15 cellular contexts compared by ENCODE assay signal in the genomic region with DNA sequence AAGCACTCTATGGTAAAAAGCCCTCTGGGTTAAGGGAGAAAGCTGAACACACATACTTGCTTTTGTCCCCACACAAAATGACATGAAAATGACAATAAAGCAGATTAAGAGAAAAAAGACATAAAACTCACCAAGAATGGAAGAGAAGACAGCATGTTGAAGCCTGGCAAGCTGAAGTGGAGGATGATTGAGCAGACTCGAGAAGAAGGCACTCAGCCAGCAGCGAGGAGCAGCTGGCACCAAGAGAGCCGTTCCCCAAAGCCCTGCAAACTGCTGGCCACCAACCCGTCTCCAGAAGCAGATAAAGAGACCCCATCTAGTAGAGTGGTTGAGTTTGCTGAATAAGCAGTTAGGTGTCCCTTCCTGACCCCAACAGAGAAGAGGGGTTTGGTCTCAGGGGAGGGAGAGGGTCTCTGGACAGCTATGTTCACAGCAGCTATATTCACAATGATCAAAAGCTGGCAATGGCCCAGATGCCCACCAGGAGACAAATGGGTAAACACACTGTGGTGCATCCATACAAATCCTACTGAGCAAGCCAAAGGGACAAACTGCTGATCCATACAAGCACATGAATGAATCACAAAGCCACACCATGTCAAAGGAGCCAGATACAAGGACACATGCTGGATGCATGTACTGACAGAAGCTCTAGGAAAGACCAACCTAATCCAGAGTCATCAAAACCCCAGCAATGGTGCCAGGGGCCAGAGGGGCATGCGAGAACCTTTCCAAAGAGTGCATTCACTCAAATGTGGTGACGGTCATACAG. TPM values are rescaled to one million over a fixed set of nuclear protein-coding genes. Genes with fewer than 3 reads are reported as not detected.
DNase-seq lines count a peak whose midpoint lies in the region; ATAC-seq and TF ChIP-seq lines count a peak whose summit lies in the region.
"Had no signal": no experiment of that assay in that cellular context is flagged by ENCODE, and none has a peak within 500 bp of the region (broad histone marks: within the 10 kb centered on the region; RNA-seq: fewer than 3 reads in every experiment).

No MANE protein-coding gene starts in this region.

- H3K27me3 ChIP-seq in SK-N-SH (ENCODE audit: insufficient read depth) = no peaks in the 10 kb centered on the region
- H3K27me3 ChIP-seq in smooth muscle cell (ENCODE audit: low read depth) = no peaks in the 10 kb centered on the region
- H3K27me3 ChIP-seq in Karpas-422 (ENCODE audit: low read length) = no peaks in the 10 kb centered on the region
- H3K27me3 ChIP-seq: left lung, tibial artery had no signal

- peaks cover 6% of the 10 kb centered on the region for H3K4me1 Mint-ChIP-seq in activated CD4-positive, alpha-beta T cell treated with anti-CD3 and anti-CD28 coated beads, Interleukin-2, amount 10 ng/mL, durations not matched to agents 7 days and 5 days
- peaks cover 5% of the 10 kb centered on the region for H3K4me1 Mint-ChIP-seq in activated CD4-positive, alpha-beta T cell treated with anti-CD3 and anti-CD28 coated beads, Interleukin-2, amount 10 ng/mL, durations not matched to agents 24 days and 14 days

- H3F3A ChIP-seq in SK-N-SH (replicated peaks; ENCODE audit: insufficient read depth) = peaks cover 3% of the 10 kb centered on the region
- no peaks in the 10 kb centered on the region for H3F3A ChIP-seq in smooth muscle cell (ENCODE audit: low read depth)

- 90% methylated on average over 6 of the region's 6 CpGs for WGBS in SK-N-SH (ENCODE audit: low lambda C conversion rate)
- WGBS in smooth muscle cell (ENCODE audit: low lambda C conversion rate) = 90% methylated on average over 6 of the region's 6 CpGs

- H3K27ac Mint-ChIP-seq in activated CD4-positive, alpha-beta T cell treated with anti-CD3 and anti-CD28 coated beads, Interleukin-2, amount 10 ng/mL, durations not matched to agents 7 days and 5 days = peak overlapping the region; percentile 1
- H3K27ac Mint-ChIP-seq in activated CD4-positive, alpha-beta T cell treated with anti-CD3 and anti-CD28 coated beads, Interleukin-2, amount 10 ng/mL, durations not matched to agents 24 days and 14 days = no peak overlapping the region

- H3K9me2 ChIP-seq in SK-N-SH = no peaks in the 10 kb centered on the region
- H3K9me2 ChIP-seq in Karpas-422 (replicated peaks; ENCODE audit: insufficient read depth, low read length) = no peaks in the 10 kb centered on the region
- H3K9me2 ChIP-seq in OCI-LY7 (ENCODE audit: insufficient read depth, low read length) = no peaks in the 10 kb centered on the region

- CTCF ChIA-PET in activated CD4-positive, alpha-beta T cell treated with anti-CD3 and anti-CD28 coated beads, Interleukin-2, amount 10 ng/mL, durations not matched to agents 7 days and 5 days (lab: Charles Lee) = no interaction called here
- CTCF ChIA-PET in SK-N-SH (lab: Yijun Ruan, JAX) = no interaction called here
- CTCF ChIA-PET in OCI-LY7 (lab: Charles Lee; ENCODE audit: unreplicated experiment) = no interaction called here

- ATAC-seq in left ventricle myocardium superior = peak; percentile 59
- ATAC-seq: activated CD4-positive, CD25-positive, alpha-beta regulatory T cell treated with anti-CD3 and anti-CD28 coated beads, Interleukin-2, amount 50 U/mL, for 24 hours; left lung had no signal

- H3K36me3 ChIP-seq in SK-N-SH (replicated peaks in 1 of 2; ENCODE audit: control insufficient read depth in 1 of 2, insufficient read depth in 2 of 2, low read length in 1 of 2) (peaks cover 49 to 51% of the 10 kb centered on the region in 2 experiments), smooth muscle cell (ENCODE audit: low read depth) (peaks cover 13% of the 10 kb centered on the region), Karpas-422 (ENCODE audit: insufficient read depth, low read length) (peaks cover 38% of the 10 kb centered on the region; the same call in 1 of the 2 replicates), OCI-LY7 (ENCODE audit: insufficient read depth, low read length) (peaks cover 93% of the 10 kb centered on the region)

- TF ChIP-seq EP300 in SK-N-SH (IDR thresholded peaks at IDR 0.05; ENCODE audit: borderline replicate concordance in 1 of 2, low read depth in 1 of 2, low read length in 1 of 2) = no peak

- H3K27ac ChIP-seq in SK-N-SH (ENCODE audit: low read depth in 2 of 2, low read length in 1 of 2) = peak overlapping the region; percentile 18 to 61
- peak overlapping the region; percentile 37 for H3K27ac ChIP-seq in smooth muscle cell (ENCODE audit: low read depth)
- no peak overlapping the region for H3K27ac ChIP-seq in Karpas-422 (ENCODE audit: low read length)
- H3K27ac ChIP-seq in OCI-LY7 (ENCODE audit: low read depth, low read length, poor library complexity, severe bottlenecking) = no peak overlapping the region
- H3K27ac ChIP-seq: HL-60, left lung, tibial artery had no signal

- H3K4me2 ChIP-seq in SK-N-SH (peak overlapping the region; percentile 48), smooth muscle cell (peak overlapping the region; percentile 4), Karpas-422 (ENCODE audit: low read depth, low read length, poor library complexity, severe bottlenecking) (no peak overlapping the region), OCI-LY7 (ENCODE audit: low read length) (no peak overlapping the region)

- TF ChIP-seq RAD21 in SK-N-SH (IDR thresholded peaks at IDR 0.05; ENCODE audit: low read length) = no peak

- no peaks in the 10 kb centered on the region for H3K9me3 ChIP-seq in SK-N-SH
- no peaks in the 10 kb centered on the region for H3K9me3 ChIP-seq in smooth muscle cell (replicated peaks; ENCODE audit: low read depth)
- no peaks in the 10 kb centered on the region for H3K9me3 ChIP-seq in Karpas-422 (ENCODE audit: low read length)
- H3K9me3 ChIP-seq in OCI-LY7 (ENCODE audit: low read length) = no peaks in the 10 kb centered on the region
- H3K9me3 ChIP-seq: left lung, tibial artery had no signal

- intact Hi-C loops in activated CD4-positive, alpha-beta T cell treated with anti-CD3 and anti-CD28 coated beads, Interleukin-2, amount 10 ng/mL, durations not matched to agents 24 days and 14 days (cut with micrococcal nuclease) = no loop called here
- intact Hi-C loops in left ventricle myocardium superior (cut with micrococcal nuclease) (no loop called here), OCI-LY7 (cut with micrococcal nuclease; ENCODE audit: unreplicated experiment) (no loop called here)

- no TSS peak for BruUV-seq in OCI-LY7 (replicated peaks; lab: Mats Ljungman, UMichigan)

- H2AFZ ChIP-seq in SK-N-SH (ENCODE audit: low read depth) = no peak overlapping the region
- H2AFZ ChIP-seq in smooth muscle cell (ENCODE audit: low read depth) = no peak overlapping the region
- no peak overlapping the region for H2AFZ ChIP-seq in Karpas-422 (ENCODE audit: low read length)
- no peak overlapping the region for H2AFZ ChIP-seq in OCI-LY7 (ENCODE audit: low read length)

- H3K79me2 ChIP-seq in SK-N-SH (ENCODE audit: insufficient read depth) = peaks cover 92% of the 10 kb centered on the region
- H3K79me2 ChIP-seq in smooth muscle cell (ENCODE audit: low read depth) = peaks cover 66% of the 10 kb centered on the region
- H3K79me2 ChIP-seq in Karpas-422 (ENCODE audit: low read length) = peaks cover 87% of the 10 kb centered on the region
- peaks cover 47% of the 10 kb centered on the region for H3K79me2 ChIP-seq in OCI-LY7 (ENCODE audit: insufficient read depth, low read depth, low read length)

- peaks cover 11 to 12% of the 10 kb centered on the region in 2 experiments; a peak in 2 of 4 replicates for H3K4me1 ChIP-seq in SK-N-SH (ENCODE audit: control insufficient read depth in 1 of 2, insufficient read depth in 2 of 2, low read depth in 1 of 2, low read length in 1 of 2)
- no peaks in the 10 kb centered on the region for H3K4me1 ChIP-seq in smooth muscle cell (ENCODE audit: low read depth)
- H3K4me1 ChIP-seq in Karpas-422 (ENCODE audit: low read length) = peaks cover 14% of the 10 kb centered on the region
- no peaks in the 10 kb centered on the region for H3K4me1 ChIP-seq in OCI-LY7 (ENCODE audit: insufficient read depth, low read length, poor library complexity, severe bottlenecking)
- H3K4me1 ChIP-seq: left lung had no signal

- peaks cover 46% of the 10 kb centered on the region for H3K36me3 Mint-ChIP-seq in activated CD4-positive, alpha-beta T cell treated with anti-CD3 and anti-CD28 coated beads, Interleukin-2, amount 10 ng/mL, durations not matched to agents 7 days and 5 days (ENCODE audit: low read depth)
- peaks cover 61% of the 10 kb centered on the region for H3K36me3 Mint-ChIP-seq in activated CD4-positive, alpha-beta T cell treated with anti-CD3 and anti-CD28 coated beads, Interleukin-2, amount 10 ng/mL, durations not matched to agents 24 days and 14 days (ENCODE audit: low read depth)

- H3K9me3 Mint-ChIP-seq in activated CD4-positive, alpha-beta T cell treated with anti-CD3 and anti-CD28 coated beads, Interleukin-2, amount 10 ng/mL, durations not matched to agents 7 days and 5 days = no peaks in the 10 kb centered on the region
- no peaks in the 10 kb centered on the region for H3K9me3 Mint-ChIP-seq in activated CD4-positive, alpha-beta T cell treated with anti-CD3 and anti-CD28 coated beads, Interleukin-2, amount 10 ng/mL, durations not matched to agents 24 days and 14 days

- no peaks in the 10 kb centered on the region for H3K27me3 Mint-ChIP-seq in activated CD4-positive, alpha-beta T cell treated with anti-CD3 and anti-CD28 coated beads, Interleukin-2, amount 10 ng/mL, durations not matched to agents 7 days and 5 days
- no peaks in the 10 kb centered on the region for H3K27me3 Mint-ChIP-seq in activated CD4-positive, alpha-beta T cell treated with anti-CD3 and anti-CD28 coated beads, Interleukin-2, amount 10 ng/mL, durations not matched to agents 24 days and 14 days

- H3K4me3 ChIP-seq in SK-N-SH (ENCODE audit: low read depth in 2 of 2, low read length in 1 of 2) (no peak overlapping the region), smooth muscle cell (no peak overlapping the region), Karpas-422 (ENCODE audit: low read length) (no peak overlapping the region), OCI-LY7 (ENCODE audit: low read depth, low read length, poor library complexity, severe bottlenecking) (no peak overlapping the region)
- H3K4me3 ChIP-seq: left lung, tibial artery had no signal

- POLR2A ChIA-PET in activated CD4-positive, alpha-beta T cell treated with anti-CD3 and anti-CD28 coated beads, Interleukin-2, amount 10 ng/mL, durations not matched to agents 7 days and 5 days (lab: Charles Lee) = no interaction called here
- POLR2A ChIA-PET in SK-N-SH (lab: Yijun Ruan, JAX) = no interaction called here
- POLR2A ChIA-PET in OCI-LY7 (lab: Charles Lee) = no interaction called here

- H3K9ac ChIP-seq in SK-N-SH (no peak overlapping the region), smooth muscle cell (ENCODE audit: low read depth) (no peak overlapping the region), Karpas-422 (ENCODE audit: low read length) (no peak overlapping the region)

- H3K4me3 Mint-ChIP-seq in activated CD4-positive, alpha-beta T cell treated with anti-CD3 and anti-CD28 coated beads, Interleukin-2, amount 10 ng/mL, durations not matched to agents 7 days and 5 days = no peak overlapping the region
- H3K4me3 Mint-ChIP-seq in activated CD4-positive, alpha-beta T cell treated with anti-CD3 and anti-CD28 coated beads, Interleukin-2, amount 10 ng/mL, durations not matched to agents 24 days and 14 days = no peak overlapping the region

- peaks cover 86% of the 10 kb centered on the region for H4K20me1 ChIP-seq in SK-N-SH (ENCODE audit: insufficient read depth)
- peaks cover 100% of the 10 kb centered on the region for H4K20me1 ChIP-seq in smooth muscle cell (ENCODE audit: low read depth)
- H4K20me1 ChIP-seq in Karpas-422 (ENCODE audit: insufficient read depth, low read depth, low read length) = peaks cover 55% of the 10 kb centered on the region
- H4K20me1 ChIP-seq in OCI-LY7 (ENCODE audit: insufficient read depth, low read length) = peaks cover 8% of the 10 kb centered on the region

- no peak for DNase-seq in activated CD4-positive, alpha-beta T cell treated with anti-CD3 and anti-CD28 coated beads, Interleukin-2, amount 10 ng/mL, durations not matched to agents 7 days and 5 days
- no peak for DNase-seq in activated CD4-positive, alpha-beta T cell treated with anti-CD3 and anti-CD28 coated beads, Interleukin-2, amount 10 ng/mL, durations not matched to agents 24 days and 14 days
- DNase-seq in SK-N-SH = no peak
- DNase-seq in left ventricle myocardium superior = no peak
- DNase-seq in smooth muscle cell (lab: John Stamatoyannopoulos, UW; ENCODE audit: unreplicated experiment) = no peak
- no peak for DNase-seq in Karpas-422
- DNase-seq in T1000 (lab: John Stamatoyannopoulos, UW) = no peak
- no peak for DNase-seq in OCI-LY7 (ENCODE audit: low spot score)
- DNase-seq: activated effector memory CD4-positive, alpha-beta T cell treated with Interleukin-2 at 50 U/mL for 16 hours; DND-41; NCI-H510A; tibial artery had no signal

- no peak for TF ChIP-seq CTCF in SK-N-SH (IDR thresholded peaks at IDR 0.05)
- no peak for TF ChIP-seq CTCF in smooth muscle cell (IDR thresholded peaks at IDR 0.05; ENCODE audit: borderline replicate concordance, insufficient read depth, poor library complexity, severe bottlenecking)
- TF ChIP-seq CTCF in OCI-LY7 (conservative IDR thresholded peaks at IDR 0.05; ENCODE audit: low read length) = no peak

RNA-seq across cellular contexts. Expression of a gene that starts 36.9 kb away (rescaled TPM):
- 10 to 100 TPM; 52.7 to 53.3 TPM for total RNA-seq in activated CD4-positive, alpha-beta T cell treated with anti-CD3 and anti-CD28 coated beads, Interleukin-2, amount 10 ng/mL, durations not matched to agents 7 days and 5 days
- 82.3 and 85.6 TPM in 2 replicates for total RNA-seq in activated CD4-positive, alpha-beta T cell treated with anti-CD3 and anti-CD28 coated beads, Interleukin-2, amount 10 ng/mL, durations not matched to agents 24 days and 14 days
- polyA plus RNA-seq in SK-N-SH (2012; rRNA removed) (72.7 and 84.9 TPM in 2 replicates), smooth muscle cell (46.6 and 54.1 TPM in 2 replicates)
- polyA plus RNA-seq in SK-N-SH (2012; cell fraction: cytosol; rRNA removed) = 57.6 and 77.8 TPM in 2 replicates
- polyA plus RNA-seq in SK-N-SH (2012; cell fraction: nucleus; rRNA removed) = 57.2 and 78.1 TPM in 2 replicates
- total RNA-seq in left ventricle myocardium superior (96.1 TPM), smooth muscle cell (113 and 117 TPM in 2 replicates), OCI-LY7 (2022) (81.5 and 85.3 TPM in 2 replicates)
- total RNA-seq in Karpas-422 (2014; rRNA removed; shearing (Covaris generic); ENCODE audit: low replicate concordance) = 43.2 and 62.7 TPM in 2 replicates
- total RNA-seq in OCI-LY7 (2014; rRNA removed; shearing (Covaris generic)) = 53.5 and 53.6 TPM in 2 replicates

RNA-seq across cellular contexts. Expression of a gene that starts 48.7 kb away (rescaled TPM):
- 10 to 100 TPM; 55.4 to 55.7 TPM for total RNA-seq in activated CD4-positive, alpha-beta T cell treated with anti-CD3 and anti-CD28 coated beads, Interleukin-2, amount 10 ng/mL, durations not matched to agents 7 days and 5 days
- 62.4 and 66.7 TPM in 2 replicates for total RNA-seq in activated CD4-positive, alpha-beta T cell treated with anti-CD3 and anti-CD28 coated beads, Interleukin-2, amount 10 ng/mL, durations not matched to agents 24 days and 14 days
- 78.9 and 105 TPM in 2 replicates for polyA plus RNA-seq in SK-N-SH (2012; rRNA removed)
- 82.9 and 136 TPM in 2 replicates for polyA plus RNA-seq in SK-N-SH (2012; cell fraction: cytosol; rRNA removed)
- 46.4 and 49.5 TPM in 2 replicates for polyA plus RNA-seq in SK-N-SH (2012; cell fraction: nucleus; rRNA removed)
- total RNA-seq in left ventricle myocardium superior = 34.1 TPM
- total RNA-seq in smooth muscle cell = 33.6 and 51.2 TPM in 2 replicates
- polyA plus RNA-seq in smooth muscle cell = 25.7 and 32.5 TPM in 2 replicates
- 55.0 and 74.4 TPM in 2 replicates for total RNA-seq in Karpas-422 (2014; rRNA removed; shearing (Covaris generic); ENCODE audit: low replicate concordance)
- total RNA-seq in OCI-LY7 (2014; rRNA removed; shearing (Covaris generic)) = 23.4 and 28.3 TPM in 2 replicates
- total RNA-seq in OCI-LY7 (2022) = 35.9 and 38.3 TPM in 2 replicates

Comparison
In these comparisons a context has a peak if more than half of its experiments do, and no peak if none do; other contexts are left out.
1. H3K27ac ChIP-seq: peak in SK-N-SH (2 of 2) and smooth muscle cell (single experiment); none in Karpas-422 (single experiment) and OCI-LY7 (single experiment).
2. H3K4me2 ChIP-seq: peak in SK-N-SH (single experiment) and smooth muscle cell (single experiment); none in Karpas-422 (single experiment) and OCI-LY7 (single experiment).